Comparison of ENCODE assay signal across 16 cellular contexts in genomic region chr1:30250338-30251022, GRCh38.
DNase-seq lines count a peak whose midpoint lies in the region; ATAC-seq and TF ChIP-seq lines count a peak whose summit lies in the region.
"Had no signal": no experiment of that assay in that cellular context is flagged by ENCODE, and none has a peak within 500 bp of the region (broad histone marks: within the 10 kb centered on the region; RNA-seq: fewer than 3 reads in every experiment).

No MANE protein-coding gene starts in this region.

- H3K36me3 ChIP-seq in SK-N-MC (ENCODE audit: insufficient read depth, low read length) (no peaks in the 10 kb centered on the region), neural progenitor cell (no peaks in the 10 kb centered on the region), smooth muscle cell (ENCODE audit: low read depth) (no peaks in the 10 kb centered on the region)
- H3K36me3 ChIP-seq: BE2C had no signal

- no peak for ATAC-seq in HG03025 (IDR thresholded peaks at IDR 0.05; ENCODE audit: low FRiP score, unreplicated experiment)
- ATAC-seq: SK-N-SH treated with all-trans-retinoic acid at 6 μM for 48 hours had no signal

- no peak overlapping the region for H3K27ac Mint-ChIP-seq in neural progenitor cell
- H3K27ac Mint-ChIP-seq: CD4-positive, alpha-beta memory T cell had no signal

- H3K27ac ChIP-seq in SK-N-MC: peak overlapping the region; percentile 61; the same call in 1 of the 2 replicates
- no peak overlapping the region for H3K27ac ChIP-seq in neural progenitor cell
- no peak overlapping the region for H3K27ac ChIP-seq in smooth muscle cell (ENCODE audit: low read depth)

- TF ChIP-seq CTCF in neural progenitor cell (IDR thresholded peaks at IDR 0.05): no peak
- no peak for TF ChIP-seq CTCF in GM10248 (IDR thresholded peaks at IDR 0.05; ENCODE audit: control extremely low read depth, extremely low read depth, low read depth, missing control alignments)
- no peak for TF ChIP-seq CTCF in smooth muscle cell (IDR thresholded peaks at IDR 0.05; ENCODE audit: borderline replicate concordance, insufficient read depth, poor library complexity, severe bottlenecking)

- peaks cover 12% of the 10 kb centered on the region for H3K27me3 Mint-ChIP-seq in neural progenitor cell (ENCODE audit: insufficient read depth, low read depth)

- H3K9me3 Mint-ChIP-seq in neural progenitor cell: no peaks in the 10 kb centered on the region
- H3K9me3 Mint-ChIP-seq: CD4-positive, alpha-beta memory T cell had no signal

- H3K4me3 Mint-ChIP-seq in neural progenitor cell: no peak overlapping the region
- H3K4me3 Mint-ChIP-seq: CD4-positive, alpha-beta memory T cell had no signal

- peaks cover 23% of the 10 kb centered on the region for H3K4me1 Mint-ChIP-seq in neural progenitor cell

- H3K9ac ChIP-seq in SK-N-MC (ENCODE audit: insufficient read length): no peak overlapping the region
- H3K9ac ChIP-seq in neural progenitor cell: no peak overlapping the region
- no peak overlapping the region for H3K9ac ChIP-seq in smooth muscle cell (ENCODE audit: low read depth)

- H3K27me3 ChIP-seq in neural progenitor cell (no peaks in the 10 kb centered on the region), smooth muscle cell (ENCODE audit: low read depth) (peaks cover 27% of the 10 kb centered on the region)
- H3K27me3 ChIP-seq: BE2C had no signal

- H3K4me3 ChIP-seq in SK-N-MC: no peak overlapping the region
- no peak overlapping the region for H3K4me3 ChIP-seq in neural progenitor cell
- no peak overlapping the region for H3K4me3 ChIP-seq in smooth muscle cell

- H3K79me2 ChIP-seq in neural progenitor cell (ENCODE audit: low read depth) (no peaks in the 10 kb centered on the region), smooth muscle cell (ENCODE audit: low read depth) (no peaks in the 10 kb centered on the region)

- H3F3A ChIP-seq in neural progenitor cell (ENCODE audit: low read depth) (peaks cover 10% of the 10 kb centered on the region), smooth muscle cell (ENCODE audit: low read depth) (no peaks in the 10 kb centered on the region)

- H3K36me3 Mint-ChIP-seq in neural progenitor cell: no peaks in the 10 kb centered on the region
- H3K36me3 Mint-ChIP-seq: CD4-positive, alpha-beta memory T cell had no signal

- no peak overlapping the region for H2AFZ ChIP-seq in neural progenitor cell (replicated peaks)
- no peak overlapping the region for H2AFZ ChIP-seq in smooth muscle cell (ENCODE audit: low read depth)

- POLR2A ChIA-PET in GM10248 (lab: Yijun Ruan, JAX): no interaction called here

- DNase-seq in DMS153 (lab: John Stamatoyannopoulos, UW) (peak; percentile 66), NCI-H146 (lab: John Stamatoyannopoulos, UW) (peak; percentile 4), SK-N-MC (ENCODE audit: low read depth, low spot score) (no peak), neural progenitor cell (ENCODE audit: low spot score) (no peak), GM10248 (ENCODE audit: extremely low spot score) (no peak), smooth muscle cell (lab: John Stamatoyannopoulos, UW; ENCODE audit: unreplicated experiment) (no peak)
- DNase-seq: BE2C; CD4-positive, alpha-beta memory T cell; EL; Karpas-422; MM.1S; NCI-H1417 treated with DMSO at 0.1 percent for 48 hours; NCI-H2171; NCI-H524 had no signal

- WGBS in smooth muscle cell (ENCODE audit: low lambda C conversion rate): 78% methylated on average over 10 of the region's 10 CpGs

- H4K20me1 ChIP-seq in neural progenitor cell (ENCODE audit: low read depth): no peaks in the 10 kb centered on the region
- H4K20me1 ChIP-seq in smooth muscle cell (ENCODE audit: low read depth): no peaks in the 10 kb centered on the region

- peaks cover 31% of the 10 kb centered on the region for H3K4me1 ChIP-seq in neural progenitor cell
- peaks cover 14% of the 10 kb centered on the region for H3K4me1 ChIP-seq in smooth muscle cell (ENCODE audit: low read depth)
- H3K4me1 ChIP-seq: BE2C had no signal

- H3K4me2 ChIP-seq in neural progenitor cell (peak overlapping the region; percentile 45), smooth muscle cell (no peak overlapping the region)

- CTCF ChIA-PET in GM10248 (lab: Yijun Ruan, JAX): interaction anchor here (1.1 kb wide), 1 partner anchor 18 kb away, joined by 4 read pairs; no protein-coding TSS in a partner anchor

- H3K9me3 ChIP-seq in SK-N-MC (ENCODE audit: low read depth, low read length) (no peaks in the 10 kb centered on the region), neural progenitor cell (ENCODE audit: low read depth) (no peaks in the 10 kb centered on the region), smooth muscle cell (replicated peaks; ENCODE audit: low read depth) (no peaks in the 10 kb centered on the region)
- H3K9me3 ChIP-seq: BE2C had no signal

Comparison
In these comparisons a context has a peak if more than half of its experiments do, and no peak if none do; other contexts are left out.
1. DNase-seq: peak in DMS153 (single experiment) and NCI-H146 (single experiment); none in SK-N-MC (single experiment), neural progenitor cell (single experiment), GM10248 (single experiment) and smooth muscle cell (single experiment).